In genomic region chr4:10153161-10153560, GRCh38 we compare ENCODE assay signal across 21 cellular contexts.
"Had no signal": no experiment of that assay in that cellular context is flagged by ENCODE, and none has a peak within 500 bp of the region (broad histone marks: within the 10 kb centered on the region; RNA-seq: fewer than 3 reads in every experiment).

No MANE protein-coding gene starts in this region.

- H3K4me3 ChIP-seq: SK-N-MC had no signal

- H3K27ac ChIP-seq: SK-N-MC had no signal

- DNase-seq: activated B cell treated with CpG ODN at 0.5 μM for 24 hours; activated CD4-positive, alpha-beta memory T cell treated with anti-CD3 and anti-CD28 coated beads, Interleukin-2, amount 10 ng/mL, durations not matched to agents 7 days and 5 days; activated CD4-positive, alpha-beta T cell treated with anti-CD3 and anti-CD28 coated beads for 1 hour; activated CD4-positive, alpha-beta T cell treated with anti-CD3 and anti-CD28 coated beads, Interleukin-2, amount 10 ng/mL, durations not matched to agents 7 days and 5 days; activated gamma-delta T cell; activated naive CD4-positive, alpha-beta T cell treated with anti-CD3 and anti-CD28 coated beads for 36 hours; activated T-cell treated with anti-CD3 and anti-CD28 coated beads for 4 hours; activated T-cell treated with anti-CD3 and anti-CD28 coated beads, Interleukin-2, amount 50 U/mL, for 48 hours; amygdala; NCI-H1048; NCI-H146; NCI-H187 treated with DMSO at 0.1 percent for 48 hours; NCI-H2081 treated with DMSO at 0.1 percent for 48 hours; NCI-H446; NCI-H524; PC-3; SHP77 treated with DMSO at 0.1 percent for 48 hours; T-cell; T-helper 2 cell; T1000 had no signal
